In genomic region chr6:127971945-127972391, GRCh38 we compare ENCODE assay signal across 8 cellular contexts.
DNase-seq lines count a peak whose midpoint lies in the region; TF ChIP-seq lines count a peak whose summit lies in the region.

No MANE protein-coding gene starts in this region.

- H3K4me3 ChIP-seq in kidney epithelial cell (ENCODE audit: low read depth, low read length) (no peak overlapping the region), HAP-1 (no peak overlapping the region), colonic mucosa (no peak overlapping the region)

- intact Hi-C loops in colonic mucosa (cut with DNase I) = no loop called here

- H3K27me3 ChIP-seq in kidney epithelial cell (ENCODE audit: control insufficient read depth, insufficient read depth, low read length) (no peaks in the 10 kb centered on the region), HAP-1 (ENCODE audit: low read depth) (no peaks in the 10 kb centered on the region), colonic mucosa (no peaks in the 10 kb centered on the region)

- no peak overlapping the region for H3K27ac ChIP-seq in colonic mucosa

- H3K4me1 ChIP-seq in HAP-1 (peaks cover 7% of the 10 kb centered on the region), colonic mucosa (no peaks in the 10 kb centered on the region)

- H3K36me3 ChIP-seq in kidney epithelial cell (ENCODE audit: control insufficient read depth, insufficient read depth, low read length) (no peaks in the 10 kb centered on the region), HAP-1 (replicated peaks) (no peaks in the 10 kb centered on the region; the same call in 1 of the 2 replicates), colonic mucosa (peaks cover 5% of the 10 kb centered on the region)

- H3K9me3 ChIP-seq in HAP-1 (no peaks in the 10 kb centered on the region), colonic mucosa (no peaks in the 10 kb centered on the region)

- DNase-seq in AG08395 (ENCODE audit: low spot score) (peak; percentile 28), LHCN-M2 (ENCODE audit: low read depth) (peak; percentile 26), kidney epithelial cell (ENCODE audit: low read depth) (peak; percentile 66), HAP-1 (ENCODE audit: low spot score in 2 of 2) (no peak), epidermal melanocyte (ENCODE audit: insufficient read length, low spot score) (no peak), colonic mucosa (no peak), Ammon's horn (ENCODE audit: low spot score) (no peak)
- DNase-seq in activated T-cell treated with anti-CD3 and anti-CD28 coated beads, Interleukin-2, amount 50 U/mL, for 48 hours = peak; percentile 64 to 68

- in situ Hi-C loops in HAP-1 (cut with MboI; ENCODE audit: low sequenced_read_pairs) = no loop called here

- TF ChIP-seq CTCF in kidney epithelial cell (IDR thresholded peaks at IDR 0.05; ENCODE audit: insufficient read depth, low read length, poor library complexity, severe bottlenecking) (no peak), colonic mucosa (IDR thresholded peaks at IDR 0.05) (no peak)

- H3K9ac ChIP-seq in colonic mucosa (ENCODE audit: low read depth in 2 of 2, low read length in 2 of 2) = no peak overlapping the region

Comparison
In these comparisons a context has a peak if more than half of its experiments do, and no peak if none do; other contexts are left out.
1. DNase-seq: peak in AG08395 (single experiment), LHCN-M2 (single experiment), activated T-cell treated with anti-CD3 and anti-CD28 coated beads, Interleukin-2, amount 50 U/mL, for 48 hours (2 of 2) and kidney epithelial cell (single experiment); none in HAP-1 (0 of 2), epidermal melanocyte (single experiment), colonic mucosa (single experiment) and Ammon's horn (single experiment).